In genomic region chr3:9395570-9396300, GRCh38 we compare ENCODE assay signal across 8 cellular contexts. TPM values are rescaled to one million over a fixed set of nuclear protein-coding genes. Genes with fewer than 3 reads are reported as not detected.
DNase-seq lines count a peak whose midpoint lies in the region; ATAC-seq, FAIRE-seq and TF ChIP-seq lines count a peak whose summit lies in the region.

No MANE protein-coding gene starts in this region.

- peaks cover 15% of the 10 kb centered on the region for H3K36me3 Mint-ChIP-seq in activated naive CD4-positive, alpha-beta T cell treated with anti-CD3 and anti-CD28 coated beads, Interleukin-2, amount 50 U/mL, for 24 hours

- intact Hi-C loops in K562 (cut with micrococcal nuclease) (loop anchor here (1.0 to 5.0 kb wide), 3 partner anchors 27 to 252 kb away; partner anchors contain the start of genes MTMR14 and THUMPD3), lower lobe of right lung (cut with DNase I) (no loop called here), head of caudate nucleus (cut with DNase I) (loop anchor here (2.0 kb wide), 2 partner anchors 27 to 33 kb away; partner anchors contain the start of gene THUMPD3)

- TF ChIP-seq CTCF in K562 (IDR thresholded peaks at IDR 0.05 in 2 of 3, conservative IDR thresholded peaks at IDR 0.05 in 1 of 3; ENCODE audit: insufficient read depth in 2 of 3, low read depth in 1 of 3, low read length in 3 of 3) (no peak), lower lobe of right lung (IDR thresholded peaks at IDR 0.05) (no peak)

- H3K27ac ChIP-seq in K562 (ENCODE audit: extremely low read depth, low read depth, low read length) (peak overlapping the region; percentile 96), lower lobe of right lung (peak overlapping the region; percentile 98), urinary bladder (ENCODE audit: low read depth) (peak overlapping the region; percentile 96)

- H3K27me3 Mint-ChIP-seq in activated naive CD4-positive, alpha-beta T cell treated with anti-CD3 and anti-CD28 coated beads, Interleukin-2, amount 50 U/mL, for 24 hours: no peaks in the 10 kb centered on the region

- 7% methylated on average over 15 of the region's 15 CpGs for WGBS in K562 (ENCODE audit: insufficient coverage, low coverage, missing lambda C conversion rate)
- 5% methylated on average over 15 of the region's 15 CpGs for WGBS in urinary bladder

- no peaks in the 10 kb centered on the region for H3K9me3 ChIP-seq in K562 (replicated peaks; ENCODE audit: control insufficient read depth, insufficient read depth, low read depth, low read length)
- no peaks in the 10 kb centered on the region for H3K9me3 ChIP-seq in lower lobe of right lung

- in situ Hi-C loops in K562 (cut with MboI): no loop called here

- H3K4me1 Mint-ChIP-seq in activated naive CD4-positive, alpha-beta T cell treated with anti-CD3 and anti-CD28 coated beads, Interleukin-2, amount 50 U/mL, for 24 hours: peaks cover 72% of the 10 kb centered on the region

- H2AFZ ChIP-seq in K562 (ENCODE audit: low read depth, low read length): peak overlapping the region; percentile 57; the same call in 1 of the 2 replicates

- H3K4me3 ChIP-seq in K562 (peak overlapping the region; percentile 74), lower lobe of right lung (peak overlapping the region; percentile 89), urinary bladder (ENCODE audit: low read depth, low read length) (peak overlapping the region; percentile 63)

- FAIRE-seq in K562 (lab: Jason Lieb, UNC): peak; percentile 15

- TF ChIP-seq RAD21 in K562 (CRISPR knock-in tag; conservative IDR thresholded peaks at IDR 0.05 in 1 of 2, IDR thresholded peaks at IDR 0.05 in 1 of 2): no peak

- peak overlapping the region; percentile 93 to 97 for H3K9ac ChIP-seq in K562 (ENCODE audit: insufficient read depth in 1 of 2, low read depth in 2 of 2, low read length in 2 of 2)

- H3K36me3 ChIP-seq in K562 (ENCODE audit: control insufficient read depth, insufficient read depth, low read length) (peaks cover 51% of the 10 kb centered on the region), lower lobe of right lung (peaks cover 40% of the 10 kb centered on the region), urinary bladder (ENCODE audit: insufficient read depth) (peaks cover 2% of the 10 kb centered on the region)

- BruUV-seq in K562 (replicated peaks; lab: Mats Ljungman, UMichigan): TSS peak; percentile 30

- peaks cover 88% of the 10 kb centered on the region for H3K79me2 ChIP-seq in K562 (ENCODE audit: control insufficient read depth, insufficient read depth, low read length)

- POLR2A ChIA-PET in K562 (lab: Yijun Ruan, JAX): interaction anchor here (0.5 to 7.7 kb wide), 37 partner anchors 8 to 1901 kb away, joined by 3 to 150 read pairs (median 4); partner anchors contain the start of gene THUMPD3

- H3K4me2 ChIP-seq in K562 (ENCODE audit: insufficient read depth, low read length): peak overlapping the region; percentile 83

- peak overlapping the region; percentile 97 for H3K27ac Mint-ChIP-seq in activated naive CD4-positive, alpha-beta T cell treated with anti-CD3 and anti-CD28 coated beads, Interleukin-2, amount 50 U/mL, for 24 hours

- no peaks in the 10 kb centered on the region for H3K9me3 Mint-ChIP-seq in activated naive CD4-positive, alpha-beta T cell treated with anti-CD3 and anti-CD28 coated beads, Interleukin-2, amount 50 U/mL, for 24 hours

- 0 out of 2 replicates have a peak, but pooled peaks have one; percentile 24 for TF ChIP-seq EP300 in K562 (IDR thresholded peaks at IDR 0.05; ENCODE audit: low read length)

- H3K9me1 ChIP-seq in K562 (ENCODE audit: control insufficient read depth, insufficient read depth, low read length): no peaks in the 10 kb centered on the region

- H3K4me3 Mint-ChIP-seq in activated naive CD4-positive, alpha-beta T cell treated with anti-CD3 and anti-CD28 coated beads, Interleukin-2, amount 50 U/mL, for 24 hours: peak overlapping the region; percentile 97

- peaks cover 0 to 22% of the 10 kb centered on the region in 2 experiments; a peak in 3 of 5 replicates for H3K4me1 ChIP-seq in K562 (replicated peaks in 1 of 2; ENCODE audit: control insufficient read depth in 2 of 2, insufficient read depth in 2 of 2, low read length in 2 of 2)
- peaks cover 69% of the 10 kb centered on the region for H3K4me1 ChIP-seq in lower lobe of right lung
- peaks cover 2% of the 10 kb centered on the region for H3K4me1 ChIP-seq in urinary bladder (ENCODE audit: insufficient read depth)

- TF ChIP-seq POLR2A in K562 (conservative IDR thresholded peaks at IDR 0.05): no peak

- no peak for DNase-seq in activated naive CD4-positive, alpha-beta T cell treated with anti-CD3 and anti-CD28 coated beads, Interleukin-2, amount 50 U/mL, for 16 hours
- DNase-seq in K562 (ENCODE audit: extremely low read depth in 1 of 4, low spot score in 3 of 4) (no peak), lower lobe of right lung (no peak), ureter (ENCODE audit: low spot score) (no peak), head of caudate nucleus (no peak), NCI-H146 (lab: John Stamatoyannopoulos, UW) (no peak)

- H3K27me3 ChIP-seq in K562 (ENCODE audit: control insufficient read depth in 2 of 2, insufficient read depth in 2 of 2, low read length in 2 of 2) (no peaks in the 10 kb centered on the region), lower lobe of right lung (ENCODE audit: low read depth) (no peaks in the 10 kb centered on the region)

- CTCF ChIA-PET in K562 (lab: Yijun Ruan, JAX; ENCODE audit: low intra/inter-chr PET ratio): interaction anchor here (1.6 kb wide), 1 partner anchor 27 kb away, joined by 5 read pairs; no protein-coding TSS in a partner anchor

- peaks cover 40% of the 10 kb centered on the region for H4K20me1 ChIP-seq in K562 (replicated peaks; ENCODE audit: control insufficient read depth, insufficient read depth, low read length)

- ATAC-seq in K562 (no peak), lower lobe of right lung (no peak)

TF ChIP-seq in K562, 482 proteins besides CTCF, POLR2A, EP300 and RAD21 (continues in another document):
- TF ChIP-seq BHLHE40 (IDR thresholded peaks at IDR 0.05; ENCODE audit: low read length): no peak
- TF ChIP-seq MAFG (tag; conservative IDR thresholded peaks at IDR 0.05): peak; percentile 64
- TF ChIP-seq SMARCE1 (IDR thresholded peaks at IDR 0.05): 0 out of 2 replicates have a peak, but pooled peaks have one; percentile 58
- no peak for TF ChIP-seq ZNF408 (CRISPR knock-in tag; IDR thresholded peaks at IDR 0.05; ENCODE audit: low read depth)
- TF ChIP-seq BRD4 (IDR thresholded peaks at IDR 0.05): 0 out of 2 replicates have a peak, but pooled peaks have one; percentile 29
- peak; percentile 80 for TF ChIP-seq NFE2 (IDR thresholded peaks at IDR 0.05; ENCODE audit: low read depth)
- TF ChIP-seq CHD4 (IDR thresholded peaks at IDR 0.05; ENCODE audit: insufficient read depth, insufficient replicate concordance, low read depth, low read length, poor library complexity, severe bottlenecking): no peak
- TF ChIP-seq ZEB2 (IDR thresholded peaks at IDR 0.05): peak; percentile 59; the same call in 1 of the 2 replicates
- no peak for TF ChIP-seq MECOM (CRISPR knock-in tag; IDR thresholded peaks at IDR 0.05)

RNA-seq across cellular contexts. Expression of gene SETD5, which starts 1.7 kb away (rescaled TPM):
- 501 and 1,010 TPM in 2 replicates for total RNA-seq in K562 (2011; cell fraction: chromatin; rRNA removed; ENCODE audit: low replicate concordance)
- 231 and 322 TPM in 2 replicates for total RNA-seq in K562 (2011; cell fraction: nucleolus; rRNA removed)
- 405 and 463 TPM in 2 replicates for total RNA-seq in K562 (2011; cell fraction: nucleoplasm; rRNA removed)
- 60.9 and 61.4 TPM in 2 replicates for total RNA-seq in K562 (2014; rRNA removed)
- total RNA-seq in K562 (2014; rRNA removed; fragmentation: Illumina TruSeq; extraction: Trizol): 87.2 and 97.1 TPM in 2 replicates
- 80.3 and 92.2 TPM in 2 replicates for total RNA-seq in K562 (2015; rRNA removed; fragmentation: Illumina TruSeq; extraction: Trizol)
- total RNA-seq in K562 (2021): 118 and 135 TPM in 2 replicates
- polyA plus RNA-seq in K562 (2011; rRNA removed): 106 and 130 TPM in 2 replicates
- 46.5 and 86.7 TPM in 2 replicates for polyA plus RNA-seq in K562 (2011; cell fraction: cytosol; rRNA removed)
- 413 and 458 TPM in 2 replicates for polyA plus RNA-seq in K562 (2011; cell fraction: nucleus; rRNA removed)
- polyA plus RNA-seq in K562 (2012): 98.7 and 112 TPM in 2 replicates
- polyA plus RNA-seq in K562 (2014; fragmentation: Illumina TruSeq; extraction: Trizol): 108 and 128 TPM in 2 replicates
- 10 to 100 TPM; 20.8 to 38.8 TPM for polyA plus RNA-seq in K562 (2014; fragmentation: Nextera tagmentation; extraction: Ambion mirVana)
- polyA plus RNA-seq in K562 (2014; rRNA removed): 65.4 and 69.1 TPM in 2 replicates
- polyA minus RNA-seq in K562 (2011; rRNA and poly(A)+ RNA removed): 199 and 230 TPM in 2 replicates
- 98.0 and 118 TPM in 2 replicates for polyA minus RNA-seq in K562 (2011; cell fraction: cytosol; rRNA and poly(A)+ RNA removed)
- polyA minus RNA-seq in K562 (2011; cell fraction: nucleus; rRNA and poly(A)+ RNA removed): 188 and 330 TPM in 2 replicates
- 116 TPM for total RNA-seq in lower lobe of right lung
- 119 TPM for total RNA-seq in urinary bladder
- 39.7 TPM for polyA plus RNA-seq in urinary bladder
- total RNA-seq in ureter: 182 TPM

RNA-seq across cellular contexts. Expression of gene THUMPD3, which starts 32.9 kb away (rescaled TPM):
- total RNA-seq in K562 (2011; cell fraction: chromatin; rRNA removed; ENCODE audit: low replicate concordance): 65.1 and 119 TPM in 2 replicates
- 39.5 and 43.0 TPM in 2 replicates for total RNA-seq in K562 (2011; cell fraction: nucleolus; rRNA removed)
- total RNA-seq in K562 (2011; cell fraction: nucleoplasm; rRNA removed): 58.4 and 80.8 TPM in 2 replicates
- total RNA-seq in K562 (2014; rRNA removed): 74.6 and 75.5 TPM in 2 replicates
- 125 and 131 TPM in 2 replicates for total RNA-seq in K562 (2014; rRNA removed; fragmentation: Illumina TruSeq; extraction: Trizol)
- 111 and 113 TPM in 2 replicates for total RNA-seq in K562 (2015; rRNA removed; fragmentation: Illumina TruSeq; extraction: Trizol)
- 106 and 114 TPM in 2 replicates for total RNA-seq in K562 (2021)
- polyA plus RNA-seq in K562 (2011; rRNA removed): 115 and 132 TPM in 2 replicates
- polyA plus RNA-seq in K562 (2011; cell fraction: cytosol; rRNA removed): 37.6 and 59.9 TPM in 2 replicates
- 49.9 and 51.8 TPM in 2 replicates for polyA plus RNA-seq in K562 (2011; cell fraction: nucleus; rRNA removed)
- 85.6 and 109 TPM in 2 replicates for polyA plus RNA-seq in K562 (2012)
- 102 and 118 TPM in 2 replicates for polyA plus RNA-seq in K562 (2014; fragmentation: Illumina TruSeq; extraction: Trizol)
- 10 to 100 TPM; 58.3 to 78.1 TPM for polyA plus RNA-seq in K562 (2014; fragmentation: Nextera tagmentation; extraction: Ambion mirVana)
- 83.9 and 99.5 TPM in 2 replicates for polyA plus RNA-seq in K562 (2014; rRNA removed)
- polyA minus RNA-seq in K562 (2011; rRNA and poly(A)+ RNA removed): 305 and 319 TPM in 2 replicates
- polyA minus RNA-seq in K562 (2011; cell fraction: cytosol; rRNA and poly(A)+ RNA removed): 40.5 and 64.5 TPM in 2 replicates
- 30.8 and 37.4 TPM in 2 replicates for polyA minus RNA-seq in K562 (2011; cell fraction: nucleus; rRNA and poly(A)+ RNA removed)
- total RNA-seq in lower lobe of right lung: 29.2 TPM
- total RNA-seq in urinary bladder: 49.0 TPM
- polyA plus RNA-seq in urinary bladder: 32.2 TPM
- total RNA-seq in ureter: 45.0 TPM
